In the genomic region with DNA sequence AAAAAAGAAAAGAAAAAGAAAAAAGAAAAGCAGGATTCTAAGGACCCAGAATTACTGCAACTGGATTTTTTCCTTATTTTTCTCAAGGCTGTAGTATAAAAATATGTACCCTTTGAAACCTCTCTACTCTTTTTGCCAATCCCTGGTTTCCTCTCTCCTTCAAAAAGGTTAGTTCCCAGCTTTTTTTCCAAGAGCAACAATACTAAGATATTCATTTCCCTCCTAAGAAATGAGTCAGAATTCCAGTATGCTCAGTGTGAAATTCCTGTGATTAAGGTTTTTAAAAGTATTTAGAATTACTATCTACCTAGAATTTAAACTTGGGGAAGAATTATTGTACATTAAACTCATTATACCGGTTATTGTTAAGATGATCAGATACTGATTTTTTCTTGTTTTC, we compare ENCODE assay signal across 17 cellular contexts. TPM values are rescaled to one million over a fixed set of nuclear protein-coding genes. Genes with fewer than 3 reads are reported as not detected.
DNase-seq lines count a peak whose midpoint lies in the region; ATAC-seq and TF ChIP-seq lines count a peak whose summit lies in the region.
"Had no signal": no experiment of that assay in that cellular context is flagged by ENCODE, and none has a peak within 500 bp of the region (broad histone marks: within the 10 kb centered on the region; RNA-seq: fewer than 3 reads in every experiment).

No MANE protein-coding gene starts in this region.

- peak overlapping the region; percentile 62 to 87 for H3K27ac ChIP-seq in thoracic aorta
- H3K27ac ChIP-seq: cardiac muscle cell had no signal

- no peak for ATAC-seq in WTC11
- no peak for ATAC-seq in thoracic aorta (ENCODE audit: insufficient number of reproducible peaks, low FRiP score, low read depth)
- ATAC-seq in activated naive CD8-positive, alpha-beta T cell treated with anti-CD3 and anti-CD28 coated beads, Interleukin-2, amount 50 U/mL, for 24 hours, result no peak
- ATAC-seq: activated CD4-positive, alpha-beta T cell treated with anti-CD3 and anti-CD28 coated beads for 36 hours had no signal

- H3K27ac Mint-ChIP-seq in WTC11, result peak overlapping the region; percentile 59; the same call in 1 of the 2 replicates
- no peak overlapping the region for H3K27ac Mint-ChIP-seq in activated naive CD8-positive, alpha-beta T cell treated with anti-CD3 and anti-CD28 coated beads, Interleukin-2, amount 50 U/mL, for 24 hours
- H3K27ac Mint-ChIP-seq: activated CD4-positive, alpha-beta T cell treated with anti-CD3 and anti-CD28 coated beads for 36 hours; CD4-positive, alpha-beta memory T cell had no signal

- H3K27me3 Mint-ChIP-seq in WTC11 (ENCODE audit: low read depth), result no peaks in the 10 kb centered on the region
- no peaks in the 10 kb centered on the region for H3K27me3 Mint-ChIP-seq in activated naive CD8-positive, alpha-beta T cell treated with anti-CD3 and anti-CD28 coated beads, Interleukin-2, amount 50 U/mL, for 24 hours
- H3K27me3 Mint-ChIP-seq: activated CD4-positive, alpha-beta T cell treated with anti-CD3 and anti-CD28 coated beads for 36 hours; CD4-positive, alpha-beta memory T cell had no signal

- no peaks in the 10 kb centered on the region for H3K36me3 ChIP-seq in thoracic aorta
- H3K36me3 ChIP-seq: cardiac muscle cell had no signal

- no peak overlapping the region for H3K4me3 ChIP-seq in fibroblast of the aortic adventitia (ENCODE audit: low read depth, low read length)
- peak overlapping the region; percentile 44 for H3K4me3 ChIP-seq in thoracic aorta
- H3K4me3 ChIP-seq: cardiac muscle cell, lung, sigmoid colon had no signal

- peaks cover 37% of the 10 kb centered on the region for H3K4me1 Mint-ChIP-seq in WTC11
- peaks cover 8% of the 10 kb centered on the region for H3K4me1 Mint-ChIP-seq in activated naive CD8-positive, alpha-beta T cell treated with anti-CD3 and anti-CD28 coated beads, Interleukin-2, amount 50 U/mL, for 24 hours
- H3K4me1 Mint-ChIP-seq: CD4-positive, alpha-beta memory T cell had no signal

- CTCF ChIA-PET in WTC11 (lab: Charles Lee), result interaction anchor here (0.6 to 1.6 kb wide), 3 partner anchors 16 to 96 kb away, joined by 3 read pairs; a partner anchor contains a TSS

- DNase-seq in HCEC 1CT (peak; percentile 30), WTC11 (ENCODE audit: low spot score) (no peak), fibroblast of the aortic adventitia (ENCODE audit: low read depth) (peak; percentile 70), thoracic aorta (ENCODE audit: low spot score) (no peak), Kasumi-1 (lab: John Stamatoyannopoulos, UW) (no peak), G401 (ENCODE audit: low spot score) (no peak)
- DNase-seq in activated naive CD8-positive, alpha-beta T cell treated with anti-CD3 and anti-CD28 coated beads, Interleukin-2, amount 50 U/mL, for 24 hours, result no peak
- DNase-seq: activated CD4-positive, alpha-beta T cell treated with anti-CD3 and anti-CD28 coated beads for 36 hours; activated gamma-delta T cell treated with Interleukin-2 at 50 U/mL for 16 hours; CD4-positive, alpha-beta memory T cell; effector memory CD4-positive, alpha-beta T cell; NCI-H2107; NCI-H82; sigmoid colon; stimulated activated CD4-positive, alpha-beta T cell treated with anti-CD3 and anti-CD28 coated beads, Interleukin-4, amount 100 ng/mL, for 24 hours had no signal

- peaks cover 3% of the 10 kb centered on the region; the same call in 1 of the 2 replicates for H3K36me3 Mint-ChIP-seq in WTC11
- no peaks in the 10 kb centered on the region for H3K36me3 Mint-ChIP-seq in activated naive CD8-positive, alpha-beta T cell treated with anti-CD3 and anti-CD28 coated beads, Interleukin-2, amount 50 U/mL, for 24 hours (ENCODE audit: low read depth)

- POLR2A ChIA-PET in WTC11 (lab: Charles Lee), result interaction anchor here (0.7 kb wide), 1 partner anchor 89 kb away, joined by 6 read pairs; a partner anchor contains a TSS

- H3K4me1 ChIP-seq in thoracic aorta (ENCODE audit: control insufficient read depth in 1 of 2, low read depth in 2 of 2), result peaks cover 52 to 88% of the 10 kb centered on the region in 2 donors

- no peak for TF ChIP-seq CTCF in WTC11 (IDR thresholded peaks at IDR 0.05)
- no peak for TF ChIP-seq CTCF in fibroblast of the aortic adventitia (IDR thresholded peaks at IDR 0.05; ENCODE audit: insufficient read depth, low read length)
- TF ChIP-seq CTCF in thoracic aorta (IDR thresholded peaks at IDR 0.05), result no peak

- H3K9me3 ChIP-seq in thoracic aorta, result no peaks in the 10 kb centered on the region
- H3K9me3 ChIP-seq: sigmoid colon had no signal

- no peaks in the 10 kb centered on the region for H3K9me3 Mint-ChIP-seq in WTC11
- H3K9me3 Mint-ChIP-seq in activated naive CD8-positive, alpha-beta T cell treated with anti-CD3 and anti-CD28 coated beads, Interleukin-2, amount 50 U/mL, for 24 hours, result no peaks in the 10 kb centered on the region
- H3K9me3 Mint-ChIP-seq: CD4-positive, alpha-beta memory T cell had no signal

- no peak overlapping the region for H3K4me3 Mint-ChIP-seq in WTC11
- no peak overlapping the region for H3K4me3 Mint-ChIP-seq in activated naive CD8-positive, alpha-beta T cell treated with anti-CD3 and anti-CD28 coated beads, Interleukin-2, amount 50 U/mL, for 24 hours
- H3K4me3 Mint-ChIP-seq: activated CD4-positive, alpha-beta T cell treated with anti-CD3 and anti-CD28 coated beads for 36 hours; CD4-positive, alpha-beta memory T cell had no signal

- in situ Hi-C loops in G401 (cut with HindIII; ENCODE audit: low sequenced_read_pairs), result no loop called here

- no peaks in the 10 kb centered on the region for H3K27me3 ChIP-seq in thoracic aorta (replicated peaks; ENCODE audit: insufficient read depth)
- H3K27me3 ChIP-seq: cardiac muscle cell, sigmoid colon had no signal

TF ChIP-seq in WTC11, 78 proteins besides CTCF, POLR2A, EP300 and RAD21 (continues in another document):
- TF ChIP-seq CREM (CRISPR knock-in tag; IDR thresholded peaks at IDR 0.05) (no peak), IRF2 (CRISPR knock-in tag; IDR thresholded peaks at IDR 0.05; ENCODE audit: borderline replicate concordance, low read depth) (no peak), FOXK1 (CRISPR knock-in tag; IDR thresholded peaks at IDR 0.05) (no peak), ZNF121 (CRISPR knock-in tag; IDR thresholded peaks at IDR 0.05) (no peak), ZNF416 (CRISPR knock-in tag; IDR thresholded peaks at IDR 0.05) (no peak), HMGA2 (CRISPR knock-in tag; IDR thresholded peaks at IDR 0.05) (no peak), ZNF671 (CRISPR knock-in tag; IDR thresholded peaks at IDR 0.05) (no peak)
- TF ChIP-seq, protein P1, sequence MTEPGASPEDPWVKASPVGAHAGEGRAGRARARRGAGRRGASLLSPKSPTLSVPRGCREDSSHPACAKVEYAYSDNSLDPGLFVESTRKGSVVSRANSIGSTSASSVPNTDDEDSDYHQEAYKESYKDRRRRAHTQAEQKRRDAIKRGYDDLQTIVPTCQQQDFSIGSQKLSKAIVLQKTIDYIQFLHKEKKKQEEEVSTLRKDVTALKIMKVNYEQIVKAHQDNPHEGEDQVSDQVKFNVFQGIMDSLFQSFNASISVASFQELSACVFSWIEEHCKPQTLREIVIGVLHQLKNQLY (CRISPR knock-in tag; IDR thresholded peaks at IDR 0.05), result no peak
- TF ChIP-seq, protein P2, sequence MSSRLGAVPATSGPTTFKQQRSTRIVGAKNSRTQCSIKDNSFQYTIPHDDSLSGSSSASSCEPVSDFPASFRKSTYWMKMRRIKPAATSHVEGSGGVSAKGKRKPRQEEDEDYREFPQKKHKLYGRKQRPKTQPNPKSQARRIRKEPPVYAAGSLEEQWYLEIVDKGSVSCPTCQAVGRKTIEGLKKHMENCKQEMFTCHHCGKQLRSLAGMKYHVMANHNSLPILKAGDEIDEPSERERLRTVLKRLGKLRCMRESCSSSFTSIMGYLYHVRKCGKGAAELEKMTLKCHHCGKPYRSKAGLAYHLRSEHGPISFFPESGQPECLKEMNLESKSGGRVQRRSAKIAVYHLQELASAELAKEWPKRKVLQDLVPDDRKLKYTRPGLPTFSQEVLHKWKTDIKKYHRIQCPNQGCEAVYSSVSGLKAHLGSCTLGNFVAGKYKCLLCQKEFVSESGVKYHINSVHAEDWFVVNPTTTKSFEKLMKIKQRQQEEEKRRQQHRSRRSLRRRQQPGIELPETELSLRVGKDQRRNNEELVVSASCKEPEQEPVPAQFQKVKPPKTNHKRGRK (CRISPR knock-in tag; IDR thresholded peaks at IDR 0.05; ENCODE audit: borderline replicate concordance), result no peak
- TF ChIP-seq, protein P3, sequence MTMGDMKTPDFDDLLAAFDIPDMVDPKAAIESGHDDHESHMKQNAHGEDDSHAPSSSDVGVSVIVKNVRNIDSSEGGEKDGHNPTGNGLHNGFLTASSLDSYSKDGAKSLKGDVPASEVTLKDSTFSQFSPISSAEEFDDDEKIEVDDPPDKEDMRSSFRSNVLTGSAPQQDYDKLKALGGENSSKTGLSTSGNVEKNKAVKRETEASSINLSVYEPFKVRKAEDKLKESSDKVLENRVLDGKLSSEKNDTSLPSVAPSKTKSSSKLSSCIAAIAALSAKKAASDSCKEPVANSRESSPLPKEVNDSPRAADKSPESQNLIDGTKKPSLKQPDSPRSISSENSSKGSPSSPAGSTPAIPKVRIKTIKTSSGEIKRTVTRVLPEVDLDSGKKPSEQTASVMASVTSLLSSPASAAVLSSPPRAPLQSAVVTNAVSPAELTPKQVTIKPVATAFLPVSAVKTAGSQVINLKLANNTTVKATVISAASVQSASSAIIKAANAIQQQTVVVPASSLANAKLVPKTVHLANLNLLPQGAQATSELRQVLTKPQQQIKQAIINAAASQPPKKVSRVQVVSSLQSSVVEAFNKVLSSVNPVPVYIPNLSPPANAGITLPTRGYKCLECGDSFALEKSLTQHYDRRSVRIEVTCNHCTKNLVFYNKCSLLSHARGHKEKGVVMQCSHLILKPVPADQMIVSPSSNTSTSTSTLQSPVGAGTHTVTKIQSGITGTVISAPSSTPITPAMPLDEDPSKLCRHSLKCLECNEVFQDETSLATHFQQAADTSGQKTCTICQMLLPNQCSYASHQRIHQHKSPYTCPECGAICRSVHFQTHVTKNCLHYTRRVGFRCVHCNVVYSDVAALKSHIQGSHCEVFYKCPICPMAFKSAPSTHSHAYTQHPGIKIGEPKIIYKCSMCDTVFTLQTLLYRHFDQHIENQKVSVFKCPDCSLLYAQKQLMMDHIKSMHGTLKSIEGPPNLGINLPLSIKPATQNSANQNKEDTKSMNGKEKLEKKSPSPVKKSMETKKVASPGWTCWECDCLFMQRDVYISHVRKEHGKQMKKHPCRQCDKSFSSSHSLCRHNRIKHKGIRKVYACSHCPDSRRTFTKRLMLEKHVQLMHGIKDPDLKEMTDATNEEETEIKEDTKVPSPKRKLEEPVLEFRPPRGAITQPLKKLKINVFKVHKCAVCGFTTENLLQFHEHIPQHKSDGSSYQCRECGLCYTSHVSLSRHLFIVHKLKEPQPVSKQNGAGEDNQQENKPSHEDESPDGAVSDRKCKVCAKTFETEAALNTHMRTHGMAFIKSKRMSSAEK (CRISPR knock-in tag; IDR thresholded peaks at IDR 0.05; ENCODE audit: borderline replicate concordance), result no peak

RNA-seq across cellular contexts. Expression of a gene that starts 22.0 kb away (rescaled TPM):
- total RNA-seq in WTC11 (2021) (32.3 to 40.1 TPM (median 38.5 TPM) in 3 replicates), fibroblast of the aortic adventitia (ENCODE audit: low replicate concordance) (121 and 122 TPM in 2 replicates), thoracic aorta (10 to 100 TPM; 41.0 to 58.1 TPM)
- 29.6 and 37.4 TPM in 2 replicates for total RNA-seq in G401 (2014; rRNA removed; shearing (Covaris generic))

Comparison
In these comparisons a context has a peak if more than half of its experiments do, and no peak if none do; other contexts are left out.
1. DNase-seq: peak in HCEC 1CT (single experiment) and fibroblast of the aortic adventitia (single experiment); none in WTC11 (single experiment), thoracic aorta (single experiment), Kasumi-1 (0 of 2), activated naive CD8-positive, alpha-beta T cell treated with anti-CD3 and anti-CD28 coated beads, Interleukin-2, amount 50 U/mL, for 24 hours (single experiment) and G401 (single experiment).